ENCODE assay signal across 10 cellular contexts in genomic region chr13:49314344-49314882, GRCh38.
DNase-seq lines count a peak whose midpoint lies in the region; ATAC-seq and TF ChIP-seq lines count a peak whose summit lies in the region.
"Had no signal": no experiment of that assay in that cellular context is flagged by ENCODE, and none has a peak within 500 bp of the region (broad histone marks: within the 10 kb centered on the region; RNA-seq: fewer than 3 reads in every experiment).

No MANE protein-coding gene starts in this region.

- H3K4me3 Mint-ChIP-seq in activated CD4-positive, alpha-beta memory T cell treated with anti-CD3 and anti-CD28 coated beads for 36 hours, result no peak overlapping the region

- H3K4me2 ChIP-seq in hepatocyte (peak overlapping the region; percentile 45), smooth muscle cell (peak overlapping the region; percentile 42), OCI-LY7 (ENCODE audit: low read length) (no peak overlapping the region)

- no peaks in the 10 kb centered on the region for H3K36me3 Mint-ChIP-seq in activated CD4-positive, alpha-beta memory T cell treated with anti-CD3 and anti-CD28 coated beads for 36 hours

- H3K9me3 Mint-ChIP-seq in activated CD4-positive, alpha-beta memory T cell treated with anti-CD3 and anti-CD28 coated beads for 36 hours, result no peaks in the 10 kb centered on the region

- H3F3A ChIP-seq in smooth muscle cell (ENCODE audit: low read depth), result no peaks in the 10 kb centered on the region

- H3K4me3 ChIP-seq in ascending aorta (peak overlapping the region in 1 of 2 donors; percentile 13), hepatocyte (no peak overlapping the region), smooth muscle cell (no peak overlapping the region), OCI-LY7 (ENCODE audit: low read depth, low read length, poor library complexity, severe bottlenecking) (no peak overlapping the region)

- H3K4me1 ChIP-seq in ascending aorta (peaks cover 9 to 28% of the 10 kb centered on the region in 2 donors), hepatocyte (ENCODE audit: insufficient read depth) (peaks cover 11% of the 10 kb centered on the region), smooth muscle cell (ENCODE audit: low read depth) (no peaks in the 10 kb centered on the region), OCI-LY7 (ENCODE audit: insufficient read depth, low read length, poor library complexity, severe bottlenecking) (peaks cover 3% of the 10 kb centered on the region)

- H3K79me2 ChIP-seq in hepatocyte (no peaks in the 10 kb centered on the region), smooth muscle cell (ENCODE audit: low read depth) (no peaks in the 10 kb centered on the region), OCI-LY7 (ENCODE audit: insufficient read depth, low read depth, low read length) (no peaks in the 10 kb centered on the region)

- no peak for DNase-seq in ascending aorta (ENCODE audit: low spot score in 2 of 2)
- DNase-seq in hepatocyte (ENCODE audit: low spot score), result no peak
- DNase-seq in smooth muscle cell (lab: John Stamatoyannopoulos, UW; ENCODE audit: unreplicated experiment), result no peak
- no peak for DNase-seq in activated CD4-positive, alpha-beta memory T cell treated with anti-CD3 and anti-CD28 coated beads for 36 hours
- DNase-seq in NCI-H2107 (lab: John Stamatoyannopoulos, UW), result no peak
- no peak for DNase-seq in NAMALWA (ENCODE audit: low spot score)
- no peak for DNase-seq in OCI-LY7 (ENCODE audit: low spot score)
- DNase-seq: activated CD4-positive, alpha-beta T cell treated with anti-CD3 and anti-CD28 coated beads for 48 hours; DMS79 had no signal

- BruUV-seq in OCI-LY7 (replicated peaks; lab: Mats Ljungman, UMichigan), result no TSS peak

- no peaks in the 10 kb centered on the region for H3K27me3 Mint-ChIP-seq in activated CD4-positive, alpha-beta memory T cell treated with anti-CD3 and anti-CD28 coated beads for 36 hours

- TF ChIP-seq CTCF in ascending aorta (IDR thresholded peaks at IDR 0.05), result no peak
- TF ChIP-seq CTCF in hepatocyte (IDR thresholded peaks at IDR 0.05; ENCODE audit: poor library complexity), result no peak
- no peak for TF ChIP-seq CTCF in smooth muscle cell (IDR thresholded peaks at IDR 0.05; ENCODE audit: borderline replicate concordance, insufficient read depth, poor library complexity, severe bottlenecking)
- TF ChIP-seq CTCF in OCI-LY7 (conservative IDR thresholded peaks at IDR 0.05; ENCODE audit: low read length), result no peak

- H3K27ac ChIP-seq in ascending aorta (peak overlapping the region; percentile 87 to 91), hepatocyte (peak overlapping the region; percentile 79), smooth muscle cell (ENCODE audit: low read depth) (peak overlapping the region; percentile 96), OCI-LY7 (ENCODE audit: low read depth, low read length, poor library complexity, severe bottlenecking) (no peak overlapping the region)

- H3K9ac ChIP-seq in smooth muscle cell (ENCODE audit: low read depth), result peak overlapping the region; percentile 79

- no peaks in the 10 kb centered on the region for H3K27me3 ChIP-seq in ascending aorta
- no peaks in the 10 kb centered on the region for H3K27me3 ChIP-seq in hepatocyte
- H3K27me3 ChIP-seq in smooth muscle cell (ENCODE audit: low read depth), result no peaks in the 10 kb centered on the region

- H4K20me1 ChIP-seq in hepatocyte (ENCODE audit: insufficient read depth, poor library complexity, severe bottlenecking), result no peaks in the 10 kb centered on the region
- no peaks in the 10 kb centered on the region for H4K20me1 ChIP-seq in smooth muscle cell (ENCODE audit: low read depth)
- H4K20me1 ChIP-seq in OCI-LY7 (ENCODE audit: insufficient read depth, low read length), result no peaks in the 10 kb centered on the region

- POLR2A ChIA-PET in activated CD4-positive, alpha-beta memory T cell treated with anti-CD3 and anti-CD28 coated beads for 36 hours (lab: Charles Lee), result no interaction called here
- POLR2A ChIA-PET in OCI-LY7 (lab: Charles Lee), result interaction anchor here (0.6 to 1.3 kb wide), 3 partner anchors 8 to 74 kb away, joined by 3 read pairs; no protein-coding TSS in a partner anchor

- CTCF ChIA-PET in activated CD4-positive, alpha-beta memory T cell treated with anti-CD3 and anti-CD28 coated beads for 36 hours (lab: Charles Lee), result interaction anchor here (1.1 kb wide), 1 partner anchor 292 kb away, joined by 3 read pairs; no protein-coding TSS in a partner anchor
- CTCF ChIA-PET in OCI-LY7 (lab: Charles Lee; ENCODE audit: unreplicated experiment), result no interaction called here

- H3K9me2 ChIP-seq in hepatocyte (replicated peaks; ENCODE audit: insufficient read depth) (no peaks in the 10 kb centered on the region), OCI-LY7 (ENCODE audit: insufficient read depth, low read length) (no peaks in the 10 kb centered on the region)

- H3K9me3 ChIP-seq in ascending aorta (no peaks in the 10 kb centered on the region), hepatocyte (ENCODE audit: low read depth) (no peaks in the 10 kb centered on the region), smooth muscle cell (replicated peaks; ENCODE audit: low read depth) (no peaks in the 10 kb centered on the region), OCI-LY7 (ENCODE audit: low read length) (no peaks in the 10 kb centered on the region)

- H3K27ac Mint-ChIP-seq in activated CD4-positive, alpha-beta memory T cell treated with anti-CD3 and anti-CD28 coated beads for 36 hours, result no peak overlapping the region

- H3K4me1 Mint-ChIP-seq in activated CD4-positive, alpha-beta memory T cell treated with anti-CD3 and anti-CD28 coated beads for 36 hours (ENCODE audit: low read depth), result peaks cover 8% of the 10 kb centered on the region

- H3K36me3 ChIP-seq in ascending aorta (peaks cover 0 to 11% of the 10 kb centered on the region in 2 donors), hepatocyte (replicated peaks; ENCODE audit: insufficient read depth, low read depth) (no peaks in the 10 kb centered on the region), smooth muscle cell (ENCODE audit: low read depth) (no peaks in the 10 kb centered on the region), OCI-LY7 (ENCODE audit: insufficient read depth, low read length) (peaks cover 64% of the 10 kb centered on the region)

- intact Hi-C loops in ascending aorta (cut with DNase I) (loop anchor here (2.0 kb wide), 1 partner anchor 42 kb away; no protein-coding TSS in a partner anchor), OCI-LY7 (cut with micrococcal nuclease; ENCODE audit: unreplicated experiment) (no loop called here)
- intact Hi-C loops in activated CD4-positive, alpha-beta memory T cell treated with anti-CD3 and anti-CD28 coated beads for 36 hours (cut with micrococcal nuclease), result no loop called here

- WGBS in hepatocyte (ENCODE audit: low lambda C conversion rate, missing lambda C conversion rate), result 80% methylated on average over 6 of the region's 6 CpGs
- 27% methylated on average over 6 of the region's 6 CpGs for WGBS in smooth muscle cell (ENCODE audit: low lambda C conversion rate)

- no peak overlapping the region for H2AFZ ChIP-seq in hepatocyte
- no peak overlapping the region for H2AFZ ChIP-seq in smooth muscle cell (ENCODE audit: low read depth)
- H2AFZ ChIP-seq in OCI-LY7 (ENCODE audit: low read length), result no peak overlapping the region

- ATAC-seq in GM19025 (IDR thresholded peaks at IDR 0.05; ENCODE audit: low read depth, unreplicated experiment), result peak; percentile 58
